In genomic region chr11:114738954-114739353, GRCh38 we compare ENCODE assay signal across 9 cellular contexts.
A peak's percentile ranks its signal among the peaks of the same experiment; 100 is the strongest.
DNase-seq lines count a peak whose midpoint lies in the region; ATAC-seq, FAIRE-seq and TF ChIP-seq lines count a peak whose summit lies in the region.
"Had no signal": no experiment of that assay in that cellular context is flagged by ENCODE, and none has a peak within 500 bp of the region (broad histone marks: within the 10 kb centered on the region; RNA-seq: fewer than 3 reads in every experiment).

No MANE protein-coding gene starts in this region.

- intact Hi-C loops in A673 (cut with micrococcal nuclease; ENCODE audit: unreplicated experiment), result no loop called here

- no peaks in the 10 kb centered on the region for H3K4me1 ChIP-seq in A673 (ENCODE audit: insufficient read depth, low read length, poor library complexity, severe bottlenecking)

- H3K9me3 ChIP-seq in A673 (ENCODE audit: low read depth, low read length, poor library complexity, severe bottlenecking), result no peaks in the 10 kb centered on the region

- no peak overlapping the region for H3K27ac ChIP-seq in A673 (ENCODE audit: low read depth, low read length, poor library complexity, severe bottlenecking)

- H3K36me3 ChIP-seq in A673 (ENCODE audit: insufficient read depth, low read length, poor library complexity, severe bottlenecking), result no peaks in the 10 kb centered on the region

- H3K4me3 ChIP-seq in A673 (ENCODE audit: low read depth, low read length, poor library complexity, severe bottlenecking), result no peak overlapping the region

- CTCF ChIA-PET in A673 (lab: Charles Lee), result interaction anchor here (0.6 to 1.6 kb wide), 8 partner anchors 9 to 1953 kb away, joined by 3 to 6 read pairs (median 4); no protein-coding TSS in a partner anchor

- POLR2A ChIA-PET in A673 (lab: Charles Lee; ENCODE audit: low non-redundant PET), result no interaction called here

- peak; percentile 19 for FAIRE-seq in G401.6 (lab: Jason Lieb, UNC)
- FAIRE-seq: frontal cortex had no signal

- DNase-seq in A673 (ENCODE audit: low spot score), result peak; percentile 62
- DNase-seq in LHCN-M2 (ENCODE audit: low read depth), result peak; percentile 34
- DNase-seq in SHP77 treated with DMSO at 0.1 percent for 48 hours (lab: John Stamatoyannopoulos, UW), result peak; percentile 12
- peak; percentile 17 to 49 for DNase-seq in dermis microvascular lymphatic vessel endothelial cell (ENCODE audit: low read depth in 2 of 2)
- peak; percentile 32 for DNase-seq in mucosa of gallbladder (ENCODE audit: low spot score)
- DNase-seq in DMS114 treated with DMSO at 0.1 percent for 48 hours (lab: John Stamatoyannopoulos, UW; ENCODE audit: unreplicated experiment), result no peak

- H3K27me3 ChIP-seq in A673 (replicated peaks; ENCODE audit: insufficient read depth, low read depth, low read length, poor library complexity), result no peaks in the 10 kb centered on the region

- ATAC-seq in GM21786 (IDR thresholded peaks at IDR 0.05; ENCODE audit: unreplicated experiment), result no peak

- peak; percentile 91 for TF ChIP-seq CTCF in A673 (conservative IDR thresholded peaks at IDR 0.05; ENCODE audit: low read depth, low read length)

- BruUV-seq in A673 (replicated peaks; lab: Mats Ljungman, UMichigan), result no TSS peak
